Comparison of ENCODE assay signal across 8 cellular contexts in genomic region chr6:14910692-14911547, GRCh38.
DNase-seq lines count a peak whose midpoint lies in the region; ATAC-seq and TF ChIP-seq lines count a peak whose summit lies in the region.

No MANE protein-coding gene starts in this region.

- no peak overlapping the region for H3K4me2 ChIP-seq in osteoblast (ENCODE audit: insufficient read depth, low read length)

- ATAC-seq in GM19395 (IDR thresholded peaks at IDR 0.05; ENCODE audit: unreplicated experiment) (peak; percentile 91), HG03520 (IDR thresholded peaks at IDR 0.05; ENCODE audit: unreplicated experiment) (peak; percentile 65), GM18873 (IDR thresholded peaks at IDR 0.05; ENCODE audit: low FRiP score, unreplicated experiment) (no peak)

- H3K27ac Mint-ChIP-seq in CD14-positive monocyte = peak overlapping the region; percentile 96 to 99 (median 98)
- H3K27ac Mint-ChIP-seq in activated T-helper 2 cell treated with anti-CD3 and anti-CD28 coated beads, Interferon-gamma antibody, Interleukin-2, Interleukin-4, amounts not matched to agents 10 μg/mL and 5 μg/mL and 100 μg/mL, durations not matched to agents 14 hours and 24 hours and 36 hours = peak overlapping the region; percentile 74

- peak overlapping the region; percentile 58 to 85 for H3K4me3 Mint-ChIP-seq in CD14-positive monocyte
- H3K4me3 Mint-ChIP-seq in activated T-helper 2 cell treated with anti-CD3 and anti-CD28 coated beads, Interferon-gamma antibody, Interleukin-2, Interleukin-4, amounts not matched to agents 10 μg/mL and 5 μg/mL and 100 μg/mL, durations not matched to agents 14 hours and 24 hours and 36 hours (ENCODE audit: low read depth) = peak overlapping the region; percentile 34

- H3K79me2 ChIP-seq in osteoblast (ENCODE audit: insufficient read depth, low read length) = no peaks in the 10 kb centered on the region

- TF ChIP-seq CTCF in CD14-positive monocyte (IDR thresholded peaks at IDR 0.05) = no peak
- TF ChIP-seq CTCF in osteoblast (IDR thresholded peaks at IDR 0.05; ENCODE audit: extremely low read depth, low read depth, low read length) = no peak

- intact Hi-C loops in CD14-positive monocyte (cut with micrococcal nuclease) = loop anchor here in 1 of 2 donors (5.0 kb wide), 1 partner anchor 34 kb away; no protein-coding TSS in a partner anchor
- intact Hi-C loops in activated T-helper 2 cell treated with anti-CD3 and anti-CD28 coated beads, Interferon-gamma antibody, Interleukin-2, Interleukin-4, amounts not matched to agents 10 μg/mL and 5 μg/mL and 100 μg/mL, durations not matched to agents 14 hours and 24 hours and 36 hours (cut with micrococcal nuclease) = no loop called here

- H3K4me1 Mint-ChIP-seq in CD14-positive monocyte = peaks cover 39% of the 10 kb centered on the region
- H3K4me1 Mint-ChIP-seq in activated T-helper 2 cell treated with anti-CD3 and anti-CD28 coated beads, Interferon-gamma antibody, Interleukin-2, Interleukin-4, amounts not matched to agents 10 μg/mL and 5 μg/mL and 100 μg/mL, durations not matched to agents 14 hours and 24 hours and 36 hours (ENCODE audit: low read depth) = peaks cover 20% of the 10 kb centered on the region

- peaks cover 7% of the 10 kb centered on the region in 2 donors for H3K36me3 Mint-ChIP-seq in CD14-positive monocyte
- H3K36me3 Mint-ChIP-seq in activated T-helper 2 cell treated with anti-CD3 and anti-CD28 coated beads, Interferon-gamma antibody, Interleukin-2, Interleukin-4, amounts not matched to agents 10 μg/mL and 5 μg/mL and 100 μg/mL, durations not matched to agents 14 hours and 24 hours and 36 hours (ENCODE audit: low read depth) = peaks cover 8% of the 10 kb centered on the region

- H3K27ac ChIP-seq in osteoblast (ENCODE audit: low read depth, low read length) = no peak overlapping the region

- no peaks in the 10 kb centered on the region for H4K20me1 ChIP-seq in osteoblast (ENCODE audit: insufficient read depth, low read length)

- H3K9me3 ChIP-seq in osteoblast (ENCODE audit: low read depth, low read length) = no peaks in the 10 kb centered on the region

- H3K27me3 Mint-ChIP-seq in CD14-positive monocyte (ENCODE audit: low read depth in 3 of 3) = peaks cover 0 to 3% (median 0%) of the 10 kb centered on the region in 3 donors
- H3K27me3 Mint-ChIP-seq in activated T-helper 2 cell treated with anti-CD3 and anti-CD28 coated beads, Interferon-gamma antibody, Interleukin-2, Interleukin-4, amounts not matched to agents 10 μg/mL and 5 μg/mL and 100 μg/mL, durations not matched to agents 14 hours and 24 hours and 36 hours (ENCODE audit: low read depth) = no peaks in the 10 kb centered on the region

- H3K36me3 ChIP-seq in osteoblast (ENCODE audit: insufficient read depth, low read length) = no peaks in the 10 kb centered on the region

- H3K27me3 ChIP-seq in osteoblast (ENCODE audit: insufficient read depth, low read length) = no peaks in the 10 kb centered on the region

- peak overlapping the region; percentile 78 for H2AFZ ChIP-seq in osteoblast (ENCODE audit: low read length)

- H3K4me3 ChIP-seq in osteoblast (ENCODE audit: insufficient read depth, low read length) = no peak overlapping the region

- DNase-seq in CD14-positive monocyte (ENCODE audit: low spot score) = peak; percentile 92
- DNase-seq in activated T-helper 2 cell treated with anti-CD3 and anti-CD28 coated beads, Interferon-gamma antibody, Interleukin-2, Interleukin-4, amounts not matched to agents 10 μg/mL and 5 μg/mL and 100 μg/mL, durations not matched to agents 14 hours and 24 hours and 36 hours (ENCODE audit: low spot score) = peak; percentile 11
- DNase-seq in osteoblast (ENCODE audit: insufficient read length, low spot score, missing footprints) = no peak
- DNase-seq in GM03348 (ENCODE audit: low spot score) = no peak
- DNase-seq in COLO829 (ENCODE audit: low spot score) = no peak

- peaks cover 0 to 11% (median 7%) of the 10 kb centered on the region in 7 donors for H3K9me3 Mint-ChIP-seq in CD14-positive monocyte
- peaks cover 4% of the 10 kb centered on the region for H3K9me3 Mint-ChIP-seq in activated T-helper 2 cell treated with anti-CD3 and anti-CD28 coated beads, Interferon-gamma antibody, Interleukin-2, Interleukin-4, amounts not matched to agents 10 μg/mL and 5 μg/mL and 100 μg/mL, durations not matched to agents 14 hours and 24 hours and 36 hours

- no peaks in the 10 kb centered on the region for H3K4me1 ChIP-seq in osteoblast (ENCODE audit: insufficient read depth, low read length)

Comparison
In these comparisons a context has a peak if more than half of its experiments do, and no peak if none do; other contexts are left out.
1. DNase-seq: peak in CD14-positive monocyte (single experiment) and activated T-helper 2 cell treated with anti-CD3 and anti-CD28 coated beads, Interferon-gamma antibody, Interleukin-2, Interleukin-4, amounts not matched to agents 10 μg/mL and 5 μg/mL and 100 μg/mL, durations not matched to agents 14 hours and 24 hours and 36 hours (single experiment); none in osteoblast (single experiment), GM03348 (single experiment) and COLO829 (single experiment).